ENCODE assay signal across 17 cellular contexts in the genomic region with DNA sequence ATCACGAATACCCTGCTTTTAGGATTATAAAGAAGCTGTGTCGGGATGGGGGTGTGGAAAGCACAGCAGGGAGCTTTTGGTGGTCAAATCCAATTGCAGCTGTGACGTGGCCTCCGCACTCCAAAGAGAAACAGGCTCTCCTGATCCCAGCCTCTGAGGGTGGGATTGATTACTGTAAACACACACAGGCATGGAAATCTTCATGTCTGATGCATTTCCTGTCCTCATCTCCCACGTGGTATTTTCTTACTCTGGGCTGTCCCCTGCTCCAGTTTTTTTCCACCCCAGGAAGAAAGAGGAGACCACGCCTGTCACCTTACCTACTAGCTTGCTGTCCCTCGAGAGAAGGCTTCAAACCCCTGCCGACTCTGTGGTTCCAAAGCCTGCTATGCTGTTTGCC. TPM values are rescaled to one million over a fixed set of nuclear protein-coding genes. Genes with fewer than 3 reads are reported as not detected.
DNase-seq lines count a peak whose midpoint lies in the region; ATAC-seq and TF ChIP-seq lines count a peak whose summit lies in the region.
"Had no signal": no experiment of that assay in that cellular context is flagged by ENCODE, and none has a peak within 500 bp of the region (broad histone marks: within the 10 kb centered on the region; RNA-seq: fewer than 3 reads in every experiment).

No MANE protein-coding gene starts in this region.

- H3K9ac ChIP-seq in GM23248 (no peak overlapping the region), neural progenitor cell (no peak overlapping the region)

- H3K79me2 ChIP-seq in GM23248 (ENCODE audit: insufficient read depth) (peaks cover 52% of the 10 kb centered on the region), neural progenitor cell (ENCODE audit: low read depth) (peaks cover 69% of the 10 kb centered on the region)

- H3K4me2 ChIP-seq in GM23248 (ENCODE audit: unreplicated experiment) = no peak overlapping the region
- H3K4me2 ChIP-seq in neural progenitor cell = no peak overlapping the region

- H3K4me1 ChIP-seq in GM23248 (ENCODE audit: insufficient read depth) (peaks cover 5% of the 10 kb centered on the region), lower lobe of right lung (no peaks in the 10 kb centered on the region), neural progenitor cell (peaks cover 13% of the 10 kb centered on the region)
- H3K4me1 ChIP-seq: HAP-1 had no signal

- in situ Hi-C loops in GM23248 (cut with MboI) = no loop called here

- WGBS in GM23248 (ENCODE audit: low coverage in 1 of 2, low lambda C conversion rate in 2 of 2, missing lambda C conversion rate in 2 of 2), 2 experiments = 80 to 81% methylated on average over 8 of the region's 8 CpGs

- H3K4me3 Mint-ChIP-seq in neural progenitor cell = no peak overlapping the region
- H3K4me3 Mint-ChIP-seq: activated naive CD4-positive, alpha-beta T cell treated with anti-CD3 and anti-CD28 coated beads for 36 hours had no signal

- intact Hi-C loops in lower lobe of right lung (cut with DNase I) = no loop called here

- H3K9me3 ChIP-seq in GM23248 (ENCODE audit: low read depth) (no peaks in the 10 kb centered on the region), lower lobe of right lung (no peaks in the 10 kb centered on the region), neural progenitor cell (ENCODE audit: low read depth) (no peaks in the 10 kb centered on the region)
- H3K9me3 ChIP-seq: HAP-1 had no signal

- H3K36me3 Mint-ChIP-seq in neural progenitor cell = peaks cover 63% of the 10 kb centered on the region

- no peak overlapping the region for H2AFZ ChIP-seq in GM23248
- no peak overlapping the region for H2AFZ ChIP-seq in neural progenitor cell (replicated peaks)

- H3K4me1 Mint-ChIP-seq in neural progenitor cell = peaks cover 18% of the 10 kb centered on the region

- H3K27ac Mint-ChIP-seq in neural progenitor cell = no peak overlapping the region
- H3K27ac Mint-ChIP-seq: activated naive CD4-positive, alpha-beta T cell treated with anti-CD3 and anti-CD28 coated beads for 36 hours had no signal

- H3K27ac ChIP-seq in GM23248 (no peak overlapping the region), lower lobe of right lung (peak overlapping the region; percentile 25), neural progenitor cell (no peak overlapping the region)
- H3K27ac ChIP-seq: C4-2B had no signal

- peak; percentile 81 for DNase-seq in AG08395 (ENCODE audit: low spot score)
- peak; percentile 8 for DNase-seq in GM23248
- DNase-seq in brain pericyte (ENCODE audit: low read depth, low spot score) = peak; percentile 82
- no peak for DNase-seq in lower lobe of right lung
- DNase-seq in NCI-H226 = no peak
- no peak for DNase-seq in neural progenitor cell (ENCODE audit: low spot score)
- DNase-seq in NOMO-1 treated with DMSO at 0.1 percent for 48 hours (lab: John Stamatoyannopoulos, UW; ENCODE audit: unreplicated experiment) = no peak
- DNase-seq in T-helper 9 cell = no peak
- DNase-seq: activated naive CD4-positive, alpha-beta T cell treated with anti-CD3 and anti-CD28 coated beads for 36 hours; cerebellar nuclear complex; erythroblast; GDM1; NCI-H2227 treated with DMSO at 0.1 percent for 48 hours; stimulated activated naive CD8-positive, alpha-beta T cell treated with anti-CD3 and anti-CD28 coated beads, Interleukin-15, Interleukin-2, amounts not matched to agents 100 U/mL and 50 U/mL, for 24 hours had no signal

- TF ChIP-seq CTCF in lower lobe of right lung (IDR thresholded peaks at IDR 0.05) (no peak), neural progenitor cell (IDR thresholded peaks at IDR 0.05) (no peak)

- no peak overlapping the region for H3K4me3 ChIP-seq in GM23248
- no peak overlapping the region for H3K4me3 ChIP-seq in lower lobe of right lung
- no peak overlapping the region for H3K4me3 ChIP-seq in neural progenitor cell
- H3K4me3 ChIP-seq: HAP-1 had no signal

- H3K9me3 Mint-ChIP-seq in neural progenitor cell = peaks cover 8% of the 10 kb centered on the region
- H3K9me3 Mint-ChIP-seq: activated naive CD4-positive, alpha-beta T cell treated with anti-CD3 and anti-CD28 coated beads for 36 hours had no signal

- no peaks in the 10 kb centered on the region for H3K9me2 ChIP-seq in GM23248 (ENCODE audit: insufficient read depth)

- H4K20me1 ChIP-seq in GM23248 (ENCODE audit: insufficient read depth) (no peaks in the 10 kb centered on the region), neural progenitor cell (ENCODE audit: low read depth) (peaks cover 3% of the 10 kb centered on the region)

- no peaks in the 10 kb centered on the region for H3K27me3 ChIP-seq in GM23248 (replicated peaks; ENCODE audit: insufficient read depth)
- no peaks in the 10 kb centered on the region for H3K27me3 ChIP-seq in lower lobe of right lung (ENCODE audit: low read depth)
- H3K27me3 ChIP-seq in neural progenitor cell = no peaks in the 10 kb centered on the region

- H3K36me3 ChIP-seq in GM23248 (ENCODE audit: low read depth) (no peaks in the 10 kb centered on the region), lower lobe of right lung (no peaks in the 10 kb centered on the region), neural progenitor cell (no peaks in the 10 kb centered on the region)
- H3K36me3 ChIP-seq: HAP-1 had no signal

- H3K27me3 Mint-ChIP-seq in neural progenitor cell (ENCODE audit: insufficient read depth, low read depth) = no peaks in the 10 kb centered on the region

- H3F3A ChIP-seq in GM23248 (ENCODE audit: insufficient read depth) (peaks cover 4% of the 10 kb centered on the region; the same call in 1 of the 2 replicates), neural progenitor cell (ENCODE audit: low read depth) (no peaks in the 10 kb centered on the region)

- ATAC-seq in lower lobe of right lung = no peak
- ATAC-seq: stimulated activated naive CD8-positive, alpha-beta T cell treated with anti-CD3 and anti-CD28 coated beads, Interleukin-15, Interleukin-2, amounts not matched to agents 100 U/mL and 50 U/mL, for 24 hours had no signal

RNA-seq across cellular contexts. Expression of gene RNF152, which starts 22.7 kb away (rescaled TPM):
- 5.4 and 11.3 TPM in 2 replicates for total RNA-seq in GM23248 (2014; rRNA removed; shearing (Covaris generic))
- polyA plus RNA-seq in GM23248 (2016; fragmentation: Nextera tagmentation; extraction: Ambion mirVana) = 1.9 and 2.3 TPM in 2 replicates
- total RNA-seq in lower lobe of right lung (13.4 TPM), neural progenitor cell (ENCODE audit: low replicate concordance) (23.0 and 24.1 TPM in 2 replicates)
- total RNA-seq: HT-29 had no signal

Comparison
In these comparisons a context has a peak if more than half of its experiments do, and no peak if none do; other contexts are left out.
1. DNase-seq: peak in AG08395 (single experiment), GM23248 (single experiment) and brain pericyte (single experiment); none in lower lobe of right lung (single experiment), NCI-H226 (single experiment), neural progenitor cell (single experiment), NOMO-1 treated with DMSO at 0.1 percent for 48 hours (single experiment) and T-helper 9 cell (single experiment).